ENCODE assay signal across 18 cellular contexts in the genomic region with DNA sequence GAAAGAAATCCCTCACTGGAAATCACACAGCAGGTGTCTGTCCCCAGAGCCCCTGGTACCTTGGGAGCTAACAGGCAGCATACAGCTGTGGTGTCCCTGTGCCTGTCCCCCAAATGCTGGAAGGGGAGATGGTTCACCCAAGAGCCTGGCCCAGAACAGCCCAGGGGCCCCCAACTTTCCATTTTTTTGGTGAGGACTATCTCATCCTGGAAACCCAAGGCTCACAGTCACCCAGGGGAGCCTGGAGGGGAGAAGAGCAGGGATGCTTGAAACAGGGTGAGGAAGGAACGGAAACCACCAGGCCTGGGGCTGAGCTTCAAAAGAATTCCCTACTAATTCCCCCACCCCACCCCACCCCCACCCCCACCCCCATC.
"Had no signal": no experiment of that assay in that cellular context is flagged by ENCODE, and none has a peak within 500 bp of the region (broad histone marks: within the 10 kb centered on the region; RNA-seq: fewer than 3 reads in every experiment).

No MANE protein-coding gene starts in this region.

- H3K4me3 ChIP-seq: coronary artery, lung, testis had no signal

- H3K27ac ChIP-seq: testis, WERI-Rb-1 had no signal

- H3K4me3 Mint-ChIP-seq: activated CD4-positive, alpha-beta memory T cell treated with anti-CD3 and anti-CD28 coated beads for 36 hours; activated CD4-positive, alpha-beta T cell treated with anti-CD3 and anti-CD28 coated beads for 36 hours; activated naive CD4-positive, alpha-beta T cell treated with anti-CD3 and anti-CD28 coated beads, Interleukin-2, amount 50 U/mL, for 24 hours; activated T-cell treated with anti-CD3 and anti-CD28 coated beads, Interleukin-2, amount 50 U/mL, for 4 hours; stimulated activated naive CD8-positive, alpha-beta T cell treated with anti-CD3 and anti-CD28 coated beads, Interleukin-15, Interleukin-2, amounts not matched to agents 100 ng/mL and 50 ng/mL, for 24 hours; T-helper 1 cell treated with Interleukin-12 subunit alpha and Interleukin-12 subunit beta and Interleukin-4 antibody, amounts not matched to agents 30 μg/mL and 1 μg/mL, for 36 hours had no signal

- H3K9me3 ChIP-seq: testis had no signal

- H3K27me3 ChIP-seq: testis had no signal

- H3K9me3 Mint-ChIP-seq: activated CD4-positive, alpha-beta memory T cell treated with anti-CD3 and anti-CD28 coated beads for 36 hours; activated naive CD4-positive, alpha-beta T cell treated with anti-CD3 and anti-CD28 coated beads, Interleukin-2, amount 50 U/mL, for 24 hours; activated T-cell treated with anti-CD3 and anti-CD28 coated beads, Interleukin-2, amount 50 U/mL, for 4 hours; stimulated activated naive CD8-positive, alpha-beta T cell treated with anti-CD3 and anti-CD28 coated beads, Interleukin-15, Interleukin-2, amounts not matched to agents 100 ng/mL and 50 ng/mL, for 24 hours; T-helper 1 cell treated with Interleukin-12 subunit alpha and Interleukin-12 subunit beta and Interleukin-4 antibody, amounts not matched to agents 30 μg/mL and 1 μg/mL, for 36 hours had no signal

- H3K27ac Mint-ChIP-seq: activated CD4-positive, alpha-beta memory T cell treated with anti-CD3 and anti-CD28 coated beads for 36 hours; activated CD4-positive, alpha-beta T cell treated with anti-CD3 and anti-CD28 coated beads for 36 hours; activated naive CD4-positive, alpha-beta T cell treated with anti-CD3 and anti-CD28 coated beads, Interleukin-2, amount 50 U/mL, for 24 hours; stimulated activated naive CD8-positive, alpha-beta T cell treated with anti-CD3 and anti-CD28 coated beads, Interleukin-15, Interleukin-2, amounts not matched to agents 100 ng/mL and 50 ng/mL, for 24 hours; T-helper 1 cell treated with Interleukin-12 subunit alpha and Interleukin-12 subunit beta and Interleukin-4 antibody, amounts not matched to agents 30 μg/mL and 1 μg/mL, for 36 hours had no signal

- H3K36me3 ChIP-seq: WERI-Rb-1 had no signal

- DNase-seq: activated CD4-positive, alpha-beta memory T cell treated with anti-CD3 and anti-CD28 coated beads for 36 hours; activated CD4-positive, alpha-beta T cell treated with anti-CD3 and anti-CD28 coated beads for 36 hours; activated effector memory CD4-positive, alpha-beta T cell treated with Interleukin-2 at 50 U/mL for 16 hours; activated T-cell treated with anti-CD3 and anti-CD28 coated beads, Interleukin-2, amount 50 U/mL, for 4 hours; central memory CD4-positive, alpha-beta T cell; foreskin fibroblast; glutamatergic neuron; hypothalamus; midbrain; small intestine; testis; WERI-Rb-1 had no signal

- H3K36me3 Mint-ChIP-seq: activated CD4-positive, alpha-beta memory T cell treated with anti-CD3 and anti-CD28 coated beads for 36 hours; activated naive CD4-positive, alpha-beta T cell treated with anti-CD3 and anti-CD28 coated beads, Interleukin-2, amount 50 U/mL, for 24 hours had no signal

- FAIRE-seq: small intestine, urothelium cell line had no signal
